ENCODE assay signal across 12 cellular contexts in genomic region chr11:123628936-123629683, GRCh38. TPM values are rescaled to one million over a fixed set of nuclear protein-coding genes. Genes with fewer than 3 reads are reported as not detected.
DNase-seq lines count a peak whose midpoint lies in the region; ATAC-seq, FAIRE-seq and TF ChIP-seq lines count a peak whose summit lies in the region.
"Had no signal": no experiment of that assay in that cellular context is flagged by ENCODE, and none has a peak within 500 bp of the region (broad histone marks: within the 10 kb centered on the region; RNA-seq: fewer than 3 reads in every experiment).

No MANE protein-coding gene starts in this region.

- no peak overlapping the region for H3K4me3 ChIP-seq in SK-N-SH (ENCODE audit: low read depth in 2 of 2, low read length in 1 of 2)
- H3K4me3 ChIP-seq in fibroblast of lung (replicated peaks in 1 of 4; ENCODE audit: control extremely low read depth in 1 of 4, insufficient read depth in 1 of 4, low read depth in 3 of 4, low read length in 4 of 4), result no peak overlapping the region
- H3K4me3 ChIP-seq: tibial artery had no signal

- H3K9ac ChIP-seq in SK-N-SH (peak overlapping the region; percentile 8; the same call in 1 of the 2 replicates), fibroblast of lung (ENCODE audit: insufficient read depth, low read length) (no peak overlapping the region)

- H3K79me2 ChIP-seq in SK-N-SH (ENCODE audit: insufficient read depth) (no peaks in the 10 kb centered on the region), fibroblast of lung (ENCODE audit: control insufficient read depth, insufficient read depth, low read length) (no peaks in the 10 kb centered on the region)

- H3F3A ChIP-seq in SK-N-SH (replicated peaks; ENCODE audit: insufficient read depth), result peaks cover 14% of the 10 kb centered on the region

- DNase-seq in AG20443 (ENCODE audit: low spot score), result peak; percentile 25
- DNase-seq in SK-N-SH, result peak; percentile 74
- peak; percentile 47 to 72 for DNase-seq in fibroblast of lung (ENCODE audit: low read depth in 2 of 2)
- DNase-seq in myocyte (ENCODE audit: low read depth), result peak; percentile 17
- DNase-seq in NCI-H2171 (lab: John Stamatoyannopoulos, UW), result no peak
- no peak for DNase-seq in D721Med (ENCODE audit: insufficient read length, low spot score)
- DNase-seq: activated naive CD8-positive, alpha-beta T cell treated with anti-CD3 and anti-CD28 coated beads for 36 hours; endodermal cell; tibial artery had no signal

- H4K20me1 ChIP-seq in SK-N-SH (ENCODE audit: insufficient read depth) (no peaks in the 10 kb centered on the region), fibroblast of lung (ENCODE audit: control insufficient read depth, extremely low read depth, insufficient read depth, low read length) (no peaks in the 10 kb centered on the region)

- H3K27ac ChIP-seq in SK-N-SH (ENCODE audit: low read depth in 2 of 2, low read length in 1 of 2) (peak overlapping the region; percentile 43 to 85; a peak in 3 of 4 replicates), fibroblast of lung (ENCODE audit: insufficient read depth, low read length) (peak overlapping the region; percentile 8)
- H3K27ac ChIP-seq: C4-2B, tibial artery had no signal

- H3K27me3 ChIP-seq in SK-N-SH (ENCODE audit: insufficient read depth), result no peaks in the 10 kb centered on the region
- peaks cover 3% of the 10 kb centered on the region for H3K27me3 ChIP-seq in fibroblast of lung (ENCODE audit: control insufficient read depth, insufficient read depth, low read length)
- H3K27me3 ChIP-seq: tibial artery had no signal

- CTCF ChIA-PET in SK-N-SH (lab: Yijun Ruan, JAX), result interaction anchor here (1.3 to 5.9 kb wide), 7 partner anchors 11 to 82 kb away, joined by 3 to 44 read pairs (median 12); partner anchors contain the start of gene SCN3B

- TF ChIP-seq CTCF in SK-N-SH (IDR thresholded peaks at IDR 0.05), result no peak
- TF ChIP-seq CTCF in fibroblast of lung (conservative IDR thresholded peaks at IDR 0.05 in 1 of 2, IDR thresholded peaks at IDR 0.05 in 1 of 2; ENCODE audit: low read depth in 1 of 2, low read length in 2 of 2), result no peak
- TF ChIP-seq CTCF in D721Med (IDR thresholded peaks at IDR 0.05; ENCODE audit: insufficient read depth, missing control alignments), result no peak

- WGBS in SK-N-SH (ENCODE audit: low lambda C conversion rate), result 23% methylated on average over 10 of the region's 10 CpGs

- no peaks in the 10 kb centered on the region for H3K9me3 ChIP-seq in SK-N-SH
- H3K9me3 ChIP-seq in fibroblast of lung (ENCODE audit: control insufficient read depth, insufficient read depth, low read depth, low read length), result no peaks in the 10 kb centered on the region
- H3K9me3 ChIP-seq: tibial artery had no signal

- POLR2A ChIA-PET in SK-N-SH (lab: Yijun Ruan, JAX), result interaction anchor here (0.8 kb wide), 2 partner anchors 11 to 35 kb away, joined by 3 read pairs; no protein-coding TSS in a partner anchor

- peaks cover 4 to 12% of the 10 kb centered on the region in 2 experiments; a peak in 2 of 4 replicates for H3K4me1 ChIP-seq in SK-N-SH (ENCODE audit: control insufficient read depth in 1 of 2, insufficient read depth in 2 of 2, low read depth in 1 of 2, low read length in 1 of 2)
- H3K4me1 ChIP-seq in fibroblast of lung (ENCODE audit: control insufficient read depth, extremely low read depth, insufficient read depth, low read length), result no peaks in the 10 kb centered on the region
- H3K4me1 ChIP-seq: tibial artery had no signal

- ATAC-seq in GM19397 (IDR thresholded peaks at IDR 0.05; ENCODE audit: unreplicated experiment) (no peak), GM18517 (IDR thresholded peaks at IDR 0.05; ENCODE audit: unreplicated experiment) (no peak)

- no peak for FAIRE-seq in D721Med (lab: Jason Lieb, UNC)

- TF ChIP-seq RAD21 in SK-N-SH (IDR thresholded peaks at IDR 0.05; ENCODE audit: low read length), result peak; percentile 21

- peak; percentile 23 to 28; a peak in 1 of 4 replicates for TF ChIP-seq EP300 in SK-N-SH (IDR thresholded peaks at IDR 0.05; ENCODE audit: borderline replicate concordance in 1 of 2, low read depth in 1 of 2, low read length in 1 of 2)

- no peak overlapping the region for H2AFZ ChIP-seq in SK-N-SH (ENCODE audit: low read depth)
- peak overlapping the region; percentile 49 for H2AFZ ChIP-seq in fibroblast of lung (ENCODE audit: low read length)

- H3K9me2 ChIP-seq in SK-N-SH, result no peaks in the 10 kb centered on the region

- peak overlapping the region; percentile 37; the same call in 1 of the 2 replicates for H3K4me2 ChIP-seq in SK-N-SH
- peak overlapping the region; percentile 44 for H3K4me2 ChIP-seq in fibroblast of lung (ENCODE audit: extremely low read depth, insufficient read depth, low read length)

- H3K36me3 ChIP-seq in SK-N-SH (replicated peaks in 1 of 2; ENCODE audit: control insufficient read depth in 1 of 2, insufficient read depth in 2 of 2, low read length in 1 of 2) (no peaks in the 10 kb centered on the region), fibroblast of lung (ENCODE audit: control insufficient read depth, insufficient read depth, low read length) (no peaks in the 10 kb centered on the region)
- H3K36me3 ChIP-seq: tibial artery had no signal

TF ChIP-seq in SK-N-SH, 30 proteins besides CTCF, POLR2A, EP300 and RAD21 (continues in another document):
- TF ChIP-seq TEAD4 (IDR thresholded peaks at IDR 0.05; ENCODE audit: borderline replicate concordance, insufficient read depth) (no peak), RXRA (IDR thresholded peaks at IDR 0.05; ENCODE audit: borderline replicate concordance, low read depth) (no peak), MAX (IDR thresholded peaks at IDR 0.05; ENCODE audit: low read depth) (no peak), TCF12 (IDR thresholded peaks at IDR 0.05) (peak; percentile 67), NFIC (IDR thresholded peaks at IDR 0.05; ENCODE audit: borderline replicate concordance) (peak; percentile 69), SIN3A (IDR thresholded peaks at IDR 0.05; ENCODE audit: borderline replicate concordance, low read depth, low read length) (peak; percentile 54; the same call in 1 of the 2 replicates), GATA2 (CRISPR knock-in tag; IDR thresholded peaks at IDR 0.05) (peak; percentile 86), EZH2phosphoT487 (IDR thresholded peaks at IDR 0.05; ENCODE audit: borderline replicate concordance, low read depth) (no peak), ELF1 (IDR thresholded peaks at IDR 0.05) (no peak), MXI1 (IDR thresholded peaks at IDR 0.05; ENCODE audit: low read depth, low read length) (peak; percentile 53; the same call in 1 of the 2 replicates), CHD2 (IDR thresholded peaks at IDR 0.05; ENCODE audit: low read length, partially characterized antibody) (peak; percentile 53), FOXM1 (IDR thresholded peaks at IDR 0.05; ENCODE audit: low read depth) (no peak), FOSL2 (IDR thresholded peaks at IDR 0.05; ENCODE audit: borderline replicate concordance, low read depth) (peak; percentile 24; the same call in 1 of the 2 replicates), REST (IDR thresholded peaks at IDR 0.05; ENCODE audit: low read depth, low read length) (peak; percentile 86; the same call in 1 of the 2 replicates), RCOR1 (IDR thresholded peaks at IDR 0.05; ENCODE audit: low read length) (peak; percentile 71; the same call in 1 of the 2 replicates), JUND (IDR thresholded peaks at IDR 0.05) (peak; percentile 39), PBX3 (IDR thresholded peaks at IDR 0.05) (peak; percentile 79)

RNA-seq across cellular contexts. Expression of gene SCN3B, which starts 25.3 kb away (rescaled TPM):
- 0.23 and 0.44 TPM in 2 replicates for polyA plus RNA-seq in SK-N-SH (2012; rRNA removed)
- polyA plus RNA-seq in SK-N-SH (2012; cell fraction: cytosol; rRNA removed), result 0.32 and 0.58 TPM in 2 replicates
- 0.43 and 0.59 TPM in 2 replicates for polyA plus RNA-seq in SK-N-SH (2012; cell fraction: nucleus; rRNA removed)
- total RNA-seq in fibroblast of lung, result under 0.01 TPM in 2 replicates
- polyA plus RNA-seq in fibroblast of lung, result 0.03 TPM in 2 replicates
- polyA plus RNA-seq in fibroblast of lung (2012), result 0.08 TPM in 1 of 2 replicates, not detected in the other
- polyA minus RNA-seq in fibroblast of lung (ENCODE audit: low replicate concordance), result not detected in 2 replicates
- 0.32 and 0.99 TPM in 2 replicates for total RNA-seq in myocyte
- polyA plus RNA-seq in myocyte (2012), result 0.26 TPM
- total RNA-seq: activated naive CD8-positive, alpha-beta T cell treated with anti-CD3 and anti-CD28 coated beads for 36 hours had no signal

Comparison
In these comparisons a context has a peak if more than half of its experiments do, and no peak if none do; other contexts are left out.
1. DNase-seq: peak in AG20443 (single experiment), SK-N-SH (single experiment), fibroblast of lung (2 of 2) and myocyte (single experiment); none in NCI-H2171 (single experiment) and D721Med (single experiment).